In genomic region chr21:33265664-33266049, GRCh38 we compare ENCODE assay signal across 8 cellular contexts. TPM values are rescaled to one million over a fixed set of nuclear protein-coding genes. Genes with fewer than 3 reads are reported as not detected.
DNase-seq lines count a peak whose midpoint lies in the region; ATAC-seq and TF ChIP-seq lines count a peak whose summit lies in the region.

No MANE protein-coding gene starts in this region.

- in situ Hi-C loops in KBM-7 (cut with MboI; ENCODE audit: low pct_unique_long_range_greater_than_20kb, low sequenced_read_pairs), result no loop called here

- ATAC-seq in GM19455 (IDR thresholded peaks at IDR 0.05; ENCODE audit: unreplicated experiment), result peak; percentile 28
- ATAC-seq in gastroesophageal sphincter, result peak; percentile 59

- H3K4me3 ChIP-seq in gastroesophageal sphincter (peak overlapping the region; percentile 71 to 86), neural progenitor cell (peak overlapping the region; percentile 68)

- H3K9me3 Mint-ChIP-seq in activated CD4-positive, alpha-beta memory T cell treated with anti-CD3 and anti-CD28 coated beads for 36 hours, result no peaks in the 10 kb centered on the region
- no peaks in the 10 kb centered on the region for H3K9me3 Mint-ChIP-seq in neural progenitor cell

- H2AFZ ChIP-seq in neural progenitor cell (replicated peaks), result peak overlapping the region; percentile 57

- peak overlapping the region; percentile 76 for H3K4me2 ChIP-seq in neural progenitor cell

- no peaks in the 10 kb centered on the region for H3K27me3 Mint-ChIP-seq in activated CD4-positive, alpha-beta memory T cell treated with anti-CD3 and anti-CD28 coated beads for 36 hours
- peaks cover 9% of the 10 kb centered on the region for H3K27me3 Mint-ChIP-seq in neural progenitor cell (ENCODE audit: insufficient read depth, low read depth)

- peak overlapping the region; percentile 83 for H3K27ac Mint-ChIP-seq in activated CD4-positive, alpha-beta memory T cell treated with anti-CD3 and anti-CD28 coated beads for 36 hours
- peak overlapping the region; percentile 67 for H3K27ac Mint-ChIP-seq in neural progenitor cell

- H3K27ac ChIP-seq in gastroesophageal sphincter (peak overlapping the region in 3 of 4 donors; percentile 86 to 87 (median 87)), neural progenitor cell (no peak overlapping the region)

- H3K36me3 ChIP-seq in gastroesophageal sphincter, result peaks cover 0 to 46% of the 10 kb centered on the region in 2 donors
- H3K36me3 ChIP-seq in neural progenitor cell, result no peaks in the 10 kb centered on the region

- no peak overlapping the region for H3K9ac ChIP-seq in neural progenitor cell

- no peak for TF ChIP-seq POLR2A in gastroesophageal sphincter (IDR thresholded peaks at IDR 0.05)

- TF ChIP-seq EP300 in gastroesophageal sphincter (IDR thresholded peaks at IDR 0.05), result no peak

- POLR2A ChIA-PET in activated CD4-positive, alpha-beta memory T cell treated with anti-CD3 and anti-CD28 coated beads for 36 hours (lab: Charles Lee), result interaction anchor here (0.8 to 2.5 kb wide), 5 partner anchors 10 to 214 kb away, joined by 3 to 9 read pairs (median 4); partner anchors contain the start of genes IFNAR1 and TMEM50B

- intact Hi-C loops in activated CD4-positive, alpha-beta memory T cell treated with anti-CD3 and anti-CD28 coated beads for 36 hours (cut with micrococcal nuclease), result loop anchor here (1.0 to 5.0 kb wide), 5 partner anchors 9 to 277 kb away; partner anchors contain the start of genes GART and SON

- WGBS in gastroesophageal sphincter (ENCODE audit: low coverage in 1 of 2), 2 donors, result 21 to 50% methylated on average over 1 to 5 of the region's 12 CpGs

- H3F3A ChIP-seq in neural progenitor cell (ENCODE audit: low read depth), result peaks cover 22% of the 10 kb centered on the region

- DNase-seq in DMS53 (lab: John Stamatoyannopoulos, UW), result peak; percentile 75
- peak; percentile 91 for DNase-seq in KBM-7
- DNase-seq in activated CD4-positive, alpha-beta memory T cell treated with anti-CD3 and anti-CD28 coated beads for 36 hours, result peak; percentile 45
- peak; percentile 45 for DNase-seq in neural progenitor cell (ENCODE audit: low spot score)
- no peak for DNase-seq in NCI-H446 (lab: John Stamatoyannopoulos, UW)
- no peak for DNase-seq in DMS79 treated with DMSO at 0.1 percent for 48 hours (lab: John Stamatoyannopoulos, UW)

- TF ChIP-seq CTCF in gastroesophageal sphincter (IDR thresholded peaks at IDR 0.05) (no peak), neural progenitor cell (IDR thresholded peaks at IDR 0.05) (no peak)

- H4K20me1 ChIP-seq in neural progenitor cell (ENCODE audit: low read depth), result peaks cover 14% of the 10 kb centered on the region

- H3K4me3 Mint-ChIP-seq in activated CD4-positive, alpha-beta memory T cell treated with anti-CD3 and anti-CD28 coated beads for 36 hours, result peak overlapping the region; percentile 80
- H3K4me3 Mint-ChIP-seq in neural progenitor cell, result peak overlapping the region; percentile 84

- no peaks in the 10 kb centered on the region for H3K79me2 ChIP-seq in neural progenitor cell (ENCODE audit: low read depth)

- CTCF ChIA-PET in activated CD4-positive, alpha-beta memory T cell treated with anti-CD3 and anti-CD28 coated beads for 36 hours (lab: Charles Lee), result interaction anchor here (0.6 to 2.2 kb wide), 7 partner anchors 23 to 180 kb away, joined by 3 to 6 read pairs (median 4); no protein-coding TSS in a partner anchor

- peaks cover 54% of the 10 kb centered on the region for H3K4me1 Mint-ChIP-seq in activated CD4-positive, alpha-beta memory T cell treated with anti-CD3 and anti-CD28 coated beads for 36 hours (ENCODE audit: low read depth)
- H3K4me1 Mint-ChIP-seq in neural progenitor cell, result peaks cover 19% of the 10 kb centered on the region

- H3K27me3 ChIP-seq in gastroesophageal sphincter (no peaks in the 10 kb centered on the region), neural progenitor cell (peaks cover 20% of the 10 kb centered on the region)

- peaks cover 34% of the 10 kb centered on the region for H3K36me3 Mint-ChIP-seq in activated CD4-positive, alpha-beta memory T cell treated with anti-CD3 and anti-CD28 coated beads for 36 hours
- peaks cover 14% of the 10 kb centered on the region for H3K36me3 Mint-ChIP-seq in neural progenitor cell

- H3K4me1 ChIP-seq in gastroesophageal sphincter (peaks cover 0 to 31% (median 4%) of the 10 kb centered on the region in 3 donors), neural progenitor cell (peaks cover 4% of the 10 kb centered on the region)

- H3K9me3 ChIP-seq in gastroesophageal sphincter (no peaks in the 10 kb centered on the region), neural progenitor cell (ENCODE audit: low read depth) (no peaks in the 10 kb centered on the region)

RNA-seq across cellular contexts. Expression of gene IL10RB, which starts 0.5 kb away (rescaled TPM):
- total RNA-seq in activated CD4-positive, alpha-beta memory T cell treated with anti-CD3 and anti-CD28 coated beads for 36 hours, result 10 to 100 TPM; 31.3 to 32.5 TPM
- total RNA-seq in gastroesophageal sphincter (10 to 100 TPM; 13.1 to 23.7 (median 20.5) TPM), neural progenitor cell (ENCODE audit: low replicate concordance) (3.1 and 5.6 TPM in 2 replicates)

RNA-seq across cellular contexts. Expression of gene IFNAR2, which starts 35.9 kb away (rescaled TPM):
- 10 to 100 TPM; 29.9 to 30.1 TPM for total RNA-seq in activated CD4-positive, alpha-beta memory T cell treated with anti-CD3 and anti-CD28 coated beads for 36 hours
- 10 to 100 TPM; 12.0 to 19.1 (median 14.7) TPM for total RNA-seq in gastroesophageal sphincter
- 5.5 and 15.8 TPM in 2 replicates for total RNA-seq in neural progenitor cell (ENCODE audit: low replicate concordance)

RNA-seq across cellular contexts. Expression of gene IFNAR1, which starts 59.1 kb away (rescaled TPM):
- total RNA-seq in activated CD4-positive, alpha-beta memory T cell treated with anti-CD3 and anti-CD28 coated beads for 36 hours, result 10 to 100 TPM; 28.0 to 32.0 TPM
- total RNA-seq in gastroesophageal sphincter (10 to 100 TPM; 28.9 to 44.1 (median 31.9) TPM), neural progenitor cell (ENCODE audit: low replicate concordance) (6.0 and 9.5 TPM in 2 replicates)

Comparison
In these comparisons a context has a peak if more than half of its experiments do, and no peak if none do; other contexts are left out.
1. DNase-seq: peak in DMS53 (single experiment), KBM-7 (single experiment), activated CD4-positive, alpha-beta memory T cell treated with anti-CD3 and anti-CD28 coated beads for 36 hours (single experiment) and neural progenitor cell (single experiment); none in NCI-H446 (0 of 2) and DMS79 treated with DMSO at 0.1 percent for 48 hours (single experiment).